Comparison of ENCODE assay signal across 8 cellular contexts in genomic region chr6:54992789-54993188, GRCh38.
DNase-seq lines count a peak whose midpoint lies in the region; ATAC-seq and TF ChIP-seq lines count a peak whose summit lies in the region.

No MANE protein-coding gene starts in this region.

- no peak overlapping the region for H3K27ac ChIP-seq in substantia nigra (ENCODE audit: low read depth, low read length, poor library complexity, severe bottlenecking)

- H3K4me3 ChIP-seq in BE2C (ENCODE audit: low read depth, low read length): no peak overlapping the region
- H3K4me3 ChIP-seq in fibroblast of mammary gland (ENCODE audit: control insufficient read depth, low read depth, low read length): no peak overlapping the region

- no peaks in the 10 kb centered on the region for H3K27me3 ChIP-seq in BE2C

- TF ChIP-seq CTCF in BE2C (IDR thresholded peaks at IDR 0.05; ENCODE audit: low read depth, low read length) (peak; percentile 43), fibroblast of mammary gland (conservative IDR thresholded peaks at IDR 0.05; ENCODE audit: control insufficient read depth, insufficient read depth, low read depth, low read length) (peak; percentile 31)

- no peaks in the 10 kb centered on the region for H3K4me1 ChIP-seq in BE2C

- H3K36me3 ChIP-seq in BE2C: no peaks in the 10 kb centered on the region

- DNase-seq in BE2C (no peak), NCI-H226 (peak; percentile 9), fibroblast of mammary gland (ENCODE audit: low read depth) (peak; percentile 7), T1000 (lab: John Stamatoyannopoulos, UW) (no peak), substantia nigra (lab: John Stamatoyannopoulos, UW) (no peak), NCI-H1092 (lab: John Stamatoyannopoulos, UW) (no peak)

- H3K9me3 ChIP-seq in BE2C: no peaks in the 10 kb centered on the region

- ATAC-seq in GM21390 (IDR thresholded peaks at IDR 0.05; ENCODE audit: unreplicated experiment) (peak; percentile 67), GM21723 (IDR thresholded peaks at IDR 0.05; ENCODE audit: unreplicated experiment) (no peak)

Comparison
In these comparisons a context has a peak if more than half of its experiments do, and no peak if none do; other contexts are left out.
1. DNase-seq: peak in NCI-H226 (single experiment) and fibroblast of mammary gland (single experiment); none in BE2C (single experiment), T1000 (single experiment), substantia nigra (0 of 49) and NCI-H1092 (single experiment).